ENCODE assay signal across 33 cellular contexts in genomic region chr19:46834121-46834520, GRCh38.
"Had no signal": no experiment of that assay in that cellular context is flagged by ENCODE, and none has a peak within 500 bp of the region (broad histone marks: within the 10 kb centered on the region; RNA-seq: fewer than 3 reads in every experiment).

No MANE protein-coding gene starts in this region.

- H3K9ac ChIP-seq: KMS-11 had no signal

- H3K9me3 Mint-ChIP-seq: activated naive CD4-positive, alpha-beta T cell treated with anti-CD3 and anti-CD28 coated beads for 36 hours; activated naive CD4-positive, alpha-beta T cell treated with anti-CD3 and anti-CD28 coated beads, Interleukin-2, amount 50 U/mL, for 72 hours; activated T-cell treated with anti-CD3 and anti-CD28 coated beads, Interleukin-2, amount 50 U/mL, for 4 hours; activated T-helper 1 cell treated with anti-CD3 and anti-CD28 coated beads, Interleukin-12 subunit alpha, Interleukin-12 subunit beta, Interleukin-2, Interleukin-4 antibody, amounts not matched to agents 30 ng/mL and 10 ng/mL and 1 ng/mL, durations not matched to agents 14 hours and 24 hours and 36 hours had no signal

- H3K36me3 Mint-ChIP-seq: activated naive CD4-positive, alpha-beta T cell treated with anti-CD3 and anti-CD28 coated beads, Interleukin-2, amount 50 U/mL, for 72 hours had no signal

- H3K4me3 ChIP-seq: adrenal gland, body of pancreas, breast epithelium, Peyer's patch had no signal

- H3K27me3 ChIP-seq: adrenal gland, body of pancreas, breast epithelium, Peyer's patch had no signal

- DNase-seq: activated CD4-positive, alpha-beta T cell treated with anti-CD3 and anti-CD28 coated beads for 1 hour; activated CD4-positive, alpha-beta T cell treated with anti-CD3 and anti-CD28 coated beads for 48 hours; activated CD4-positive, alpha-beta T cell treated with anti-CD3 and anti-CD28 coated beads, Interleukin-2, amount 50 U/mL, for 4 hours; activated CD4-positive, CD25-positive, alpha-beta regulatory T cell; activated CD8-positive, alpha-beta T cell treated with anti-CD3 and anti-CD28 coated beads, Interleukin-2, amount 10 ng/mL, durations not matched to agents 7 days and 5 days; activated gamma-delta T cell treated with Interleukin-2 at 50 U/mL for 16 hours; activated naive CD4-positive, alpha-beta T cell treated with anti-CD3 and anti-CD28 coated beads for 36 hours; activated T-cell treated with anti-CD3 and anti-CD28 coated beads, Interleukin-2, amount 50 U/mL, for 4 hours; adrenal gland; body of pancreas; cerebellar nuclear complex; MM.1S; MV-4-11; NCI-H1092; NCI-H1436 treated with DMSO at 0.1 percent for 48 hours; NCI-H187; NCI-H2029 treated with DMSO at 0.1 percent for 48 hours; NCI-H2107; NCI-H226; NCI-H446 treated with DMSO at 0.1 percent for 48 hours; NCI-H524; NCI-H69; NCI-H82; NK-92 treated with Interleukin-12 subunit alpha and Interleukin-12 subunit beta, amount 100 ng/mL, for 24 hours; PC-3; Peyer's patch; RPMI8226; SIG-M5 had no signal

- H3K9me3 ChIP-seq: adrenal gland, body of pancreas, breast epithelium, Peyer's patch had no signal

- H3K27ac Mint-ChIP-seq: activated CD8-positive, alpha-beta T cell treated with anti-CD3 and anti-CD28 coated beads, Interleukin-2, amount 10 ng/mL, durations not matched to agents 7 days and 5 days; activated naive CD4-positive, alpha-beta T cell treated with anti-CD3 and anti-CD28 coated beads for 36 hours; activated naive CD4-positive, alpha-beta T cell treated with anti-CD3 and anti-CD28 coated beads, Interleukin-2, amount 50 U/mL, for 72 hours; activated T-helper 1 cell treated with anti-CD3 and anti-CD28 coated beads, Interleukin-12 subunit alpha, Interleukin-12 subunit beta, Interleukin-2, Interleukin-4 antibody, amounts not matched to agents 30 ng/mL and 10 ng/mL and 1 ng/mL, durations not matched to agents 14 hours and 24 hours and 36 hours had no signal

- H3K27ac ChIP-seq: adrenal gland, body of pancreas, breast epithelium, KMS-11, Peyer's patch, VCaP had no signal

- H3K4me1 ChIP-seq: adrenal gland, breast epithelium, Peyer's patch had no signal

- H3K4me2 ChIP-seq: KMS-11 had no signal

- H3K4me3 Mint-ChIP-seq: activated CD8-positive, alpha-beta T cell treated with anti-CD3 and anti-CD28 coated beads, Interleukin-2, amount 10 ng/mL, durations not matched to agents 7 days and 5 days; activated naive CD4-positive, alpha-beta T cell treated with anti-CD3 and anti-CD28 coated beads for 36 hours; activated T-cell treated with anti-CD3 and anti-CD28 coated beads, Interleukin-2, amount 50 U/mL, for 4 hours; activated T-helper 1 cell treated with anti-CD3 and anti-CD28 coated beads, Interleukin-12 subunit alpha, Interleukin-12 subunit beta, Interleukin-2, Interleukin-4 antibody, amounts not matched to agents 30 ng/mL and 10 ng/mL and 1 ng/mL, durations not matched to agents 14 hours and 24 hours and 36 hours had no signal
